ENCODE assay signal across 2 cellular contexts in genomic region chr12:47801170-47801903, GRCh38.
TF ChIP-seq lines count a peak whose summit lies in the region.

No MANE protein-coding gene starts in this region.

TF ChIP-seq in K562, 482 proteins besides CTCF, POLR2A, EP300 and RAD21:
- TF ChIP-seq POLR2G (IDR thresholded peaks at IDR 0.05; ENCODE audit: low read depth, low read length) (peak; percentile 34; the same call in 1 of the 2 replicates), CBX5 (IDR thresholded peaks at IDR 0.05; ENCODE audit: borderline replicate concordance, low read depth) (no peak), PCBP1 (IDR thresholded peaks at IDR 0.05; ENCODE audit: low read depth, low read length, poor library complexity, severe bottlenecking) (no peak), ZNF318 (IDR thresholded peaks at IDR 0.05; ENCODE audit: borderline replicate concordance in 1 of 2, low read depth in 1 of 2) (no peak)

TF ChIP-seq in HepG2, 621 proteins besides CTCF, POLR2A, EP300 and RAD21:
- TF ChIP-seq ZNF20 (CRISPR knock-in tag; IDR thresholded peaks at IDR 0.05) (no peak), JUNB (CRISPR knock-in tag; IDR thresholded peaks at IDR 0.05; ENCODE audit: borderline replicate concordance) (no peak), ONECUT2 (CRISPR knock-in tag; IDR thresholded peaks at IDR 0.05) (no peak), ZNF124 (CRISPR knock-in tag; IDR thresholded peaks at IDR 0.05) (no peak), ZNF329 (CRISPR knock-in tag; IDR thresholded peaks at IDR 0.05; ENCODE audit: low read depth) (no peak), ZNF3 (CRISPR knock-in tag; IDR thresholded peaks at IDR 0.05) (no peak), NR2F2 (IDR thresholded peaks at IDR 0.05; ENCODE audit: borderline replicate concordance, low read depth) (no peak), SPEN (CRISPR knock-in tag; IDR thresholded peaks at IDR 0.05; ENCODE audit: low read depth) (no peak), ZNF121 (CRISPR knock-in tag; IDR thresholded peaks at IDR 0.05) (no peak), MTF1 (CRISPR knock-in tag; IDR thresholded peaks at IDR 0.05) (no peak), GZF1 (CRISPR knock-in tag; IDR thresholded peaks at IDR 0.05) (no peak), ZNF710 (CRISPR knock-in tag; IDR thresholded peaks at IDR 0.05; ENCODE audit: borderline replicate concordance) (no peak), HOXA9 (CRISPR knock-in tag; IDR thresholded peaks at IDR 0.05; ENCODE audit: borderline replicate concordance) (no peak), ZNF768 (CRISPR knock-in tag; IDR thresholded peaks at IDR 0.05) (no peak), ZNF136 (CRISPR knock-in tag; IDR thresholded peaks at IDR 0.05; ENCODE audit: low read depth) (no peak), ZFYVE20 (CRISPR knock-in tag; IDR thresholded peaks at IDR 0.05; ENCODE audit: borderline replicate concordance, low read depth) (no peak), HMGXB3 (CRISPR knock-in tag; IDR thresholded peaks at IDR 0.05; ENCODE audit: borderline replicate concordance) (no peak), ZEB1 (IDR thresholded peaks at IDR 0.05; ENCODE audit: insufficient replicate concordance, low read depth) (no peak)
TF ChIP-seq in HepG2: peak in this region for 0.
